1 cellular context compared by ENCODE assay signal in the genomic region with DNA sequence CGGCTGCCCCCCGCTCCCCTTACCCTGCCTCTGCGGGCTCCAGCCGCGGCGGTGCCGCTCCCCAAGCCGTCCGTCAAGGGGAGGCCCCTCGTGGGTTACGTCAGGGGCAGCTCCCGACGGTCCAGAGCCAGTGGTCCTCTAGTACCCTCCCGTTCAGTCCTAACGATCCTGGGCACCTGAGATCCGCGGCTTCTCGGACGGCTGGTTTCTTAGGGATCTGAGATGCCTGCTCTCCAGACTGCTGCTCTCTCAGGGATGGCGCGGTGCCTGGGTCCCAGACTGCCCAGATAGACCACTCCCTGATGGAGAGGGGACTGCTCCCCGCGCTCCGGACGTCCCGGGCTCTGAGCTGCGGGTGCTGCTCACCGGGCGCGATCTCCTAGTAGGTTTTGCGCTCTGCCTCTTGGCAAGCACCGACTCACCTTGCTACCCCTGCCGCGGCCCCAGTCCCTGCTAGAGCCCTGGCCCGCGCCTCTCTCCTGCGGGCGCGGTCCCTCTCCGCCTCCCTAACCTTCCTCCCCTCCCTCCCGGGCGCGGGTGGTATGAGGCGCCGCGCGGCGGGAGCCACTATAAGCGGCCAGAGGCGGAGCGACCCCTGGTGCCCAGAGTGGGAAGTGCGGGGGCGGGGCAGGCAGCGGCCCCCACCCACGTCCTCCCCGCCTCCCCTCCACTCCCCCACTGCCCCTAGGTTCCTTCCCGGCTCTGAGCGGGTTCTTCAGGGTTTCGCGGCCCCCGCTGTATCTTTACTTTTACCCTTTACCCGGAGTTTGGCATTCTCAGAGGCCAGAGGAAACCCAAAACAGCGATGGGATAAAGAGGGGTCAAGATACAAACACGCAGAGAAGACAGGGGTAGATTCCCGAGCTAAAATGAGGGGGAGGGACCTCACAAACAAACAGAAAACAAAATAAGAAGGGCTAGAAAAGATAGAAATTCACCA.
TF ChIP-seq lines count a peak whose summit lies in the region.

TSS of gene C1QL4 (minus strand) at position 544 of the 940 bp plus-strand sequence. CDS start 711 bp downstream, outside the sequence.

TF ChIP-seq in HepG2, 621 proteins besides CTCF, POLR2A, EP300 and RAD21 (continued from another document and continues in another):
- TF ChIP-seq, protein P1, sequence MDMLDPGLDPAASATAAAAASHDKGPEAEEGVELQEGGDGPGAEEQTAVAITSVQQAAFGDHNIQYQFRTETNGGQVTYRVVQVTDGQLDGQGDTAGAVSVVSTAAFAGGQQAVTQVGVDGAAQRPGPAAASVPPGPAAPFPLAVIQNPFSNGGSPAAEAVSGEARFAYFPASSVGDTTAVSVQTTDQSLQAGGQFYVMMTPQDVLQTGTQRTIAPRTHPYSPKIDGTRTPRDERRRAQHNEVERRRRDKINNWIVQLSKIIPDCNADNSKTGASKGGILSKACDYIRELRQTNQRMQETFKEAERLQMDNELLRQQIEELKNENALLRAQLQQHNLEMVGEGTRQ (IDR thresholded peaks at IDR 0.05; ENCODE audit: low read depth, low read length) = no peak
- TF ChIP-seq, protein P1 (CRISPR knock-in tag; IDR thresholded peaks at IDR 0.05; ENCODE audit: borderline replicate concordance) = no peak
- TF ChIP-seq STAT6 (CRISPR knock-in tag; IDR thresholded peaks at IDR 0.05; ENCODE audit: borderline replicate concordance) = no peak
- no peak for TF ChIP-seq TERF1 (CRISPR knock-in tag; IDR thresholded peaks at IDR 0.05)
- no peak for TF ChIP-seq ZBTB33 (CRISPR knock-in tag; IDR thresholded peaks at IDR 0.05)
- TF ChIP-seq, protein P2, sequence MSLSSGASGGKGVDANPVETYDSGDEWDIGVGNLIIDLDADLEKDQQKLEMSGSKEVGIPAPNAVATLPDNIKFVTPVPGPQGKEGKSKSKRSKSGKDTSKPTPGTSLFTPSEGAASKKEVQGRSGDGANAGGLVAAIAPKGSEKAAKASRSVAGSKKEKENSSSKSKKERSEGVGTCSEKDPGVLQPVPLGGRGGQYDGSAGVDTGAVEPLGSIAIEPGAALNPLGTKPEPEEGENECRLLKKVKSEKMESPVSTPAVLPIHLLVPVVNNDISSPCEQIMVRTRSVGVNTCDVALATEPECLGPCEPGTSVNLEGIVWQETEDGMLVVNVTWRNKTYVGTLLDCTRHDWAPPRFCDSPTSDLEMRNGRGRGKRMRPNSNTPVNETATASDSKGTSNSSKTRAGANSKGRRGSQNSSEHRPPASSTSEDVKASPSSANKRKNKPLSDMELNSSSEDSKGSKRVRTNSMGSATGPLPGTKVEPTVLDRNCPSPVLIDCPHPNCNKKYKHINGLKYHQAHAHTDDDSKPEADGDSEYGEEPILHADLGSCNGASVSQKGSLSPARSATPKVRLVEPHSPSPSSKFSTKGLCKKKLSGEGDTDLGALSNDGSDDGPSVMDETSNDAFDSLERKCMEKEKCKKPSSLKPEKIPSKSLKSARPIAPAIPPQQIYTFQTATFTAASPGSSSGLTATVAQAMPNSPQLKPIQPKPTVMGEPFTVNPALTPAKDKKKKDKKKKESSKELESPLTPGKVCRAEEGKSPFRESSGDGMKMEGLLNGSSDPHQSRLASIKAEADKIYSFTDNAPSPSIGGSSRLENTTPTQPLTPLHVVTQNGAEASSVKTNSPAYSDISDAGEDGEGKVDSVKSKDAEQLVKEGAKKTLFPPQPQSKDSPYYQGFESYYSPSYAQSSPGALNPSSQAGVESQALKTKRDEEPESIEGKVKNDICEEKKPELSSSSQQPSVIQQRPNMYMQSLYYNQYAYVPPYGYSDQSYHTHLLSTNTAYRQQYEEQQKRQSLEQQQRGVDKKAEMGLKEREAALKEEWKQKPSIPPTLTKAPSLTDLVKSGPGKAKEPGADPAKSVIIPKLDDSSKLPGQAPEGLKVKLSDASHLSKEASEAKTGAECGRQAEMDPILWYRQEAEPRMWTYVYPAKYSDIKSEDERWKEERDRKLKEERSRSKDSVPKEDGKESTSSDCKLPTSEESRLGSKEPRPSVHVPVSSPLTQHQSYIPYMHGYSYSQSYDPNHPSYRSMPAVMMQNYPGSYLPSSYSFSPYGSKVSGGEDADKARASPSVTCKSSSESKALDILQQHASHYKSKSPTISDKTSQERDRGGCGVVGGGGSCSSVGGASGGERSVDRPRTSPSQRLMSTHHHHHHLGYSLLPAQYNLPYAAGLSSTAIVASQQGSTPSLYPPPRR (CRISPR knock-in tag; IDR thresholded peaks at IDR 0.05; ENCODE audit: borderline replicate concordance) = no peak
- TF ChIP-seq ZNF225 (CRISPR knock-in tag; IDR thresholded peaks at IDR 0.05) = no peak
- TF ChIP-seq ZNF501 (CRISPR knock-in tag; IDR thresholded peaks at IDR 0.05) = no peak
- TF ChIP-seq CREB1 (IDR thresholded peaks at IDR 0.05) = no peak
- no peak for TF ChIP-seq CREB1 (CRISPR knock-in tag; IDR thresholded peaks at IDR 0.05)
- no peak for TF ChIP-seq IKZF1 (IDR thresholded peaks at IDR 0.05)
- TF ChIP-seq NR3C1 (CRISPR knock-in tag; IDR thresholded peaks at IDR 0.05) = no peak
- TF ChIP-seq STAT5B (CRISPR knock-in tag; IDR thresholded peaks at IDR 0.05) = no peak
- TF ChIP-seq ZNF318 (CRISPR knock-in tag; IDR thresholded peaks at IDR 0.05) = no peak
- no peak for TF ChIP-seq TFE3 (CRISPR knock-in tag; IDR thresholded peaks at IDR 0.05)
- peak; percentile 60 for TF ChIP-seq ZNF777 (CRISPR knock-in tag; IDR thresholded peaks at IDR 0.05)
- TF ChIP-seq RFXANK (CRISPR knock-in tag; IDR thresholded peaks at IDR 0.05) = no peak
- TF ChIP-seq STAG1 (CRISPR knock-in tag; IDR thresholded peaks at IDR 0.05) = 0 out of 2 replicates have a peak, but pooled peaks have one; percentile 24
- no peak for TF ChIP-seq ZNF644 (CRISPR knock-in tag; IDR thresholded peaks at IDR 0.05; ENCODE audit: low read depth)
- no peak for TF ChIP-seq BATF2 (CRISPR knock-in tag; IDR thresholded peaks at IDR 0.05)
- TF ChIP-seq ZBTB3 (CRISPR knock-in tag; IDR thresholded peaks at IDR 0.05; ENCODE audit: borderline replicate concordance, low read depth) = no peak
- TF ChIP-seq ETV6 (CRISPR knock-in tag; conservative IDR thresholded peaks at IDR 0.05) = no peak
- no peak for TF ChIP-seq NR2F1 (CRISPR knock-in tag; IDR thresholded peaks at IDR 0.05)
- no peak for TF ChIP-seq ZSCAN20 (CRISPR knock-in tag; IDR thresholded peaks at IDR 0.05; ENCODE audit: borderline replicate concordance)
- TF ChIP-seq ELF1 (CRISPR knock-in tag; IDR thresholded peaks at IDR 0.05) = no peak
- TF ChIP-seq THAP11 (CRISPR knock-in tag; IDR thresholded peaks at IDR 0.05) = 0 out of 2 replicates have a peak, but pooled peaks have one; percentile 23
